19 cellular contexts compared by ENCODE assay signal in the genomic region with DNA sequence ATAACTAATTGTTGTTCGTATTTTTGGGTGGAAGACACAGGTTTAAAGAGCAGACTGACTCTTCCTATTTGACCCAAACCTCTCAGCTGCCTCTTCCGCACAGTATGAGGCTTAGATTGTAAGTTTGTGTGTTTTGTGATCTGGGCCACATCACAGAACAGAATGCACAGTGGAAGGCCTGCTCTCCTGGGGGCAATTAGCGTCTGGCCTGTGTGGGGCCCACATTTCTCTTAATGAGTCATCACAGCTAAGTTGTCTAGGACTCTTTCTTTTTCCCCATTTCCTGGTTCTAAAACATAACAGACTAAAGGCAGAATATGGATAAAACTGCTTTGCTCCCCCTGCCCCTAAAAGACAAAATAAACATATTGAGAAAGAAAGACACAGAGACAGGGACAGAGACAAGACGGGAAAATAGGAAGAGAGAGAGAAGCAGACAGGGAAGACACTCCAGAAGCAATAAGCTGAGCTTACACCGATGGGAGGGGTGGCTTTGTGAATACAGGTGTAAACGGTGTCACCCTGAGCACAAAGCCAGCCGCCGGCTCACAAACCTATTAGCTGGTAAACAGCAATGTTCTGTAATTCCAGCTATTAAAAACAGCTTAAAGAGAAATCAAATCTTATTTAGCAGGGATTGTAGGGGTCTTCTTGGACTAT.
DNase-seq lines count a peak whose midpoint lies in the region; ATAC-seq, FAIRE-seq and TF ChIP-seq lines count a peak whose summit lies in the region.
"Had no signal": no experiment of that assay in that cellular context is flagged by ENCODE, and none has a peak within 500 bp of the region (broad histone marks: within the 10 kb centered on the region; RNA-seq: fewer than 3 reads in every experiment).

No MANE protein-coding gene starts in this region.

- H3K27me3 Mint-ChIP-seq in WTC11 (ENCODE audit: low read depth) = no peaks in the 10 kb centered on the region; the same call in none of the 2 replicates

- FAIRE-seq in GM12892 (lab: Jason Lieb, UNC) = peak; percentile 27
- FAIRE-seq: GM18507, H54, kidney had no signal

- H3K36me3 Mint-ChIP-seq in WTC11 = no peaks in the 10 kb centered on the region

- H3K27ac Mint-ChIP-seq in WTC11 = peak overlapping the region; percentile 34; the same call in 1 of the 2 replicates
- H3K27ac Mint-ChIP-seq: activated T-helper 1 cell treated with anti-CD3 and anti-CD28 coated beads, Interleukin-12 subunit alpha, Interleukin-12 subunit beta, Interleukin-2, Interleukin-4 antibody, amounts not matched to agents 30 ng/mL and 10 ng/mL and 1 ng/mL, durations not matched to agents 14 hours and 24 hours and 36 hours had no signal

- ATAC-seq in GM21447 (IDR thresholded peaks at IDR 0.05; ENCODE audit: unreplicated experiment) (peak; percentile 76), HG03439 (IDR thresholded peaks at IDR 0.05; ENCODE audit: unreplicated experiment) (peak; percentile 58), WTC11 (peak; percentile 60), HG02981 (IDR thresholded peaks at IDR 0.05; ENCODE audit: unreplicated experiment) (no peak)
- ATAC-seq: foreskin keratinocyte had no signal

- POLR2A ChIA-PET in WTC11 (lab: Charles Lee) = no interaction called here

- no peak for TF ChIP-seq POLR2A in GM12892 (IDR thresholded peaks at IDR 0.05; ENCODE audit: low read depth, low read length)

- peaks cover 30% of the 10 kb centered on the region for H3K4me1 Mint-ChIP-seq in WTC11

- H3K4me3 Mint-ChIP-seq in WTC11 = peak overlapping the region; percentile 6; the same call in 1 of the 2 replicates
- H3K4me3 Mint-ChIP-seq: activated T-helper 1 cell treated with anti-CD3 and anti-CD28 coated beads, Interleukin-12 subunit alpha, Interleukin-12 subunit beta, Interleukin-2, Interleukin-4 antibody, amounts not matched to agents 30 ng/mL and 10 ng/mL and 1 ng/mL, durations not matched to agents 14 hours and 24 hours and 36 hours had no signal

- no peak for TF ChIP-seq CTCF in WTC11 (IDR thresholded peaks at IDR 0.05)

- no peaks in the 10 kb centered on the region for H3K9me3 Mint-ChIP-seq in WTC11

- DNase-seq in GM12892 (ENCODE audit: insufficient read length) = no peak
- DNase-seq in WTC11 (ENCODE audit: low spot score) = no peak
- no peak for DNase-seq in central memory CD4-positive, alpha-beta T cell
- DNase-seq in SHP77 (lab: John Stamatoyannopoulos, UW) = no peak
- no peak for DNase-seq in retina
- DNase-seq: activated CD4-positive, alpha-beta T cell treated with anti-CD3 and anti-CD28 coated beads for 4 hours; effector CD4-positive, alpha-beta T cell; foreskin keratinocyte; kidney; NCI-H187 treated with DMSO at 0.1 percent for 48 hours; stimulated activated CD4-positive, alpha-beta T cell treated with anti-CD3 and anti-CD28 coated beads, Interleukin-4, amount 100 ng/mL, for 24 hours; stimulated activated naive CD4-positive, alpha-beta T cell treated with Interleukin-2 at 50 U/mL for 16 hours; SW 1271 had no signal

- CTCF ChIA-PET in WTC11 (lab: Charles Lee) = interaction anchor here (0.8 to 2.4 kb wide), 6 partner anchors 10 to 581 kb away, joined by 3 to 6 read pairs (median 4); no protein-coding TSS in a partner anchor

TF ChIP-seq in WTC11, 78 proteins besides CTCF, POLR2A, EP300 and RAD21:
- no peak for TF ChIP-seq FOXK1 (CRISPR knock-in tag; IDR thresholded peaks at IDR 0.05)
- TF ChIP-seq MYBL2 (CRISPR knock-in tag; IDR thresholded peaks at IDR 0.05) = no peak
- no peak for TF ChIP-seq NR1H2 (CRISPR knock-in tag; IDR thresholded peaks at IDR 0.05)
- no peak for TF ChIP-seq CBFB (CRISPR knock-in tag; IDR thresholded peaks at IDR 0.05; ENCODE audit: low read depth)
- TF ChIP-seq, protein P1, sequence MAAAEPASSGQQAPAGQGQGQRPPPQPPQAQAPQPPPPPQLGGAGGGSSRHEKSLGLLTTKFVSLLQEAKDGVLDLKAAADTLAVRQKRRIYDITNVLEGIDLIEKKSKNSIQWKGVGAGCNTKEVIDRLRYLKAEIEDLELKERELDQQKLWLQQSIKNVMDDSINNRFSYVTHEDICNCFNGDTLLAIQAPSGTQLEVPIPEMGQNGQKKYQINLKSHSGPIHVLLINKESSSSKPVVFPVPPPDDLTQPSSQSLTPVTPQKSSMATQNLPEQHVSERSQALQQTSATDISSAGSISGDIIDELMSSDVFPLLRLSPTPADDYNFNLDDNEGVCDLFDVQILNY (CRISPR knock-in tag; IDR thresholded peaks at IDR 0.05) = no peak
- no peak for TF ChIP-seq NR2C2 (CRISPR knock-in tag; IDR thresholded peaks at IDR 0.05)
- TF ChIP-seq, protein P2, sequence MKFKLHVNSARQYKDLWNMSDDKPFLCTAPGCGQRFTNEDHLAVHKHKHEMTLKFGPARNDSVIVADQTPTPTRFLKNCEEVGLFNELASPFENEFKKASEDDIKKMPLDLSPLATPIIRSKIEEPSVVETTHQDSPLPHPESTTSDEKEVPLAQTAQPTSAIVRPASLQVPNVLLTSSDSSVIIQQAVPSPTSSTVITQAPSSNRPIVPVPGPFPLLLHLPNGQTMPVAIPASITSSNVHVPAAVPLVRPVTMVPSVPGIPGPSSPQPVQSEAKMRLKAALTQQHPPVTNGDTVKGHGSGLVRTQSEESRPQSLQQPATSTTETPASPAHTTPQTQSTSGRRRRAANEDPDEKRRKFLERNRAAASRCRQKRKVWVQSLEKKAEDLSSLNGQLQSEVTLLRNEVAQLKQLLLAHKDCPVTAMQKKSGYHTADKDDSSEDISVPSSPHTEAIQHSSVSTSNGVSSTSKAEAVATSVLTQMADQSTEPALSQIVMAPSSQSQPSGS (CRISPR knock-in tag; IDR thresholded peaks at IDR 0.05; ENCODE audit: borderline replicate concordance, low read depth) = no peak
- TF ChIP-seq GTF2I (CRISPR knock-in tag; conservative IDR thresholded peaks at IDR 0.05) = no peak
- TF ChIP-seq, protein P3, sequence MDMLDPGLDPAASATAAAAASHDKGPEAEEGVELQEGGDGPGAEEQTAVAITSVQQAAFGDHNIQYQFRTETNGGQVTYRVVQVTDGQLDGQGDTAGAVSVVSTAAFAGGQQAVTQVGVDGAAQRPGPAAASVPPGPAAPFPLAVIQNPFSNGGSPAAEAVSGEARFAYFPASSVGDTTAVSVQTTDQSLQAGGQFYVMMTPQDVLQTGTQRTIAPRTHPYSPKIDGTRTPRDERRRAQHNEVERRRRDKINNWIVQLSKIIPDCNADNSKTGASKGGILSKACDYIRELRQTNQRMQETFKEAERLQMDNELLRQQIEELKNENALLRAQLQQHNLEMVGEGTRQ (CRISPR knock-in tag; IDR thresholded peaks at IDR 0.05) = no peak
- no peak for TF ChIP-seq NFYB (CRISPR knock-in tag; conservative IDR thresholded peaks at IDR 0.05; ENCODE audit: low read depth)
- no peak for TF ChIP-seq ZNF317 (CRISPR knock-in tag; IDR thresholded peaks at IDR 0.05; ENCODE audit: borderline replicate concordance, low read depth)
- TF ChIP-seq, protein P4, sequence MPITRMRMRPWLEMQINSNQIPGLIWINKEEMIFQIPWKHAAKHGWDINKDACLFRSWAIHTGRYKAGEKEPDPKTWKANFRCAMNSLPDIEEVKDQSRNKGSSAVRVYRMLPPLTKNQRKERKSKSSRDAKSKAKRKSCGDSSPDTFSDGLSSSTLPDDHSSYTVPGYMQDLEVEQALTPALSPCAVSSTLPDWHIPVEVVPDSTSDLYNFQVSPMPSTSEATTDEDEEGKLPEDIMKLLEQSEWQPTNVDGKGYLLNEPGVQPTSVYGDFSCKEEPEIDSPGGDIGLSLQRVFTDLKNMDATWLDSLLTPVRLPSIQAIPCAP (CRISPR knock-in tag; IDR thresholded peaks at IDR 0.05) = no peak
- no peak for TF ChIP-seq GRHL2 (CRISPR knock-in tag; IDR thresholded peaks at IDR 0.05; ENCODE audit: insufficient replicate concordance, severe bottlenecking)
- no peak for TF ChIP-seq CREM (CRISPR knock-in tag; IDR thresholded peaks at IDR 0.05)
- TF ChIP-seq, protein P5, sequence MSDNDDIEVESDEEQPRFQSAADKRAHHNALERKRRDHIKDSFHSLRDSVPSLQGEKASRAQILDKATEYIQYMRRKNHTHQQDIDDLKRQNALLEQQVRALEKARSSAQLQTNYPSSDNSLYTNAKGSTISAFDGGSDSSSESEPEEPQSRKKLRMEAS (CRISPR knock-in tag; IDR thresholded peaks at IDR 0.05) = no peak
TF ChIP-seq in WTC11: peak in this region for 0.
